26 cellular contexts compared by ENCODE assay signal in genomic region chr1:1381294-1381693, GRCh38. TPM values are rescaled to one million over a fixed set of nuclear protein-coding genes. Genes with fewer than 3 reads are reported as not detected.
"Had no signal": no experiment of that assay in that cellular context is flagged by ENCODE, and none has a peak within 500 bp of the region (broad histone marks: within the 10 kb centered on the region; RNA-seq: fewer than 3 reads in every experiment).

No MANE protein-coding gene starts in this region.

- H3K4me1 ChIP-seq: adrenal gland, colonic mucosa had no signal

- ATAC-seq: activated CD4-positive, alpha-beta T cell treated with anti-CD3 and anti-CD28 coated beads for 36 hours; activated CD8-positive, alpha-beta memory T cell treated with anti-CD3 and anti-CD28 coated beads, Interleukin-2, amount 10 ng/mL, durations not matched to agents 7 days and 5 days; activated CD8-positive, alpha-beta T cell treated with anti-CD3 and anti-CD28 coated beads, Interleukin-2, amount 10 ng/mL, durations not matched to agents 7 days and 5 days; activated naive CD8-positive, alpha-beta T cell treated with anti-CD3 and anti-CD28 coated beads, Interleukin-2, amount 50 U/mL, for 24 hours; body of pancreas had no signal

- H3K9me3 ChIP-seq: adrenal gland, body of pancreas, colonic mucosa had no signal

- H3K4me3 ChIP-seq: adrenal gland, body of pancreas, colonic mucosa had no signal

- H3K27ac ChIP-seq: adrenal gland, body of pancreas, colonic mucosa had no signal

- H3K27me3 ChIP-seq: adrenal gland, body of pancreas, colonic mucosa had no signal

- DNase-seq: activated CD4-positive, alpha-beta memory T cell treated with anti-CD3 and anti-CD28 coated beads for 36 hours; activated CD4-positive, alpha-beta T cell treated with anti-CD3 and anti-CD28 coated beads for 36 hours; activated CD4-positive, alpha-beta T cell treated with anti-CD3 and anti-CD28 coated beads, Interleukin-2, amount 10 ng/mL, durations not matched to agents 24 days and 14 days; activated CD4-positive, CD25-positive, alpha-beta regulatory T cell; activated CD4-positive, CD25-positive, alpha-beta regulatory T cell treated with anti-CD3 and anti-CD28 coated beads, Interleukin-2, amount 50 U/mL, for 72 hours; activated CD8-positive, alpha-beta memory T cell treated with anti-CD3 and anti-CD28 coated beads, Interleukin-2, amount 10 ng/mL, durations not matched to agents 7 days and 5 days; activated CD8-positive, alpha-beta memory T cell treated with anti-CD3 and anti-CD28 coated beads, Interleukin-2, amount 50 U/mL, for 4 hours; activated CD8-positive, alpha-beta T cell treated with anti-CD3 and anti-CD28 coated beads, Interleukin-2, amount 10 ng/mL, durations not matched to agents 7 days and 5 days; activated effector memory CD4-positive, alpha-beta T cell treated with anti-CD3 and anti-CD28 coated beads, Interleukin-2, amount 50 U/mL, for 16 hours; activated naive CD4-positive, alpha-beta T cell treated with anti-CD3 and anti-CD28 coated beads for 36 hours; activated naive CD8-positive, alpha-beta T cell treated with anti-CD3 and anti-CD28 coated beads for 36 hours; activated naive CD8-positive, alpha-beta T cell treated with anti-CD3 and anti-CD28 coated beads, Interleukin-2, amount 50 U/mL, for 24 hours; activated T-cell treated with anti-CD3 and anti-CD28 coated beads, Interleukin-2, amount 50 U/mL, for 1 hour; activated T-cell treated with anti-CD3 and anti-CD28 coated beads, Interleukin-2, amount 50 U/mL, for 48 hours; adrenal gland; amygdala; aorta; body of pancreas; central memory CD4-positive, alpha-beta T cell; cerebellar nuclear complex; colonic mucosa; effector CD8-positive, alpha-beta T cell; foreskin fibroblast; T-helper 2 cell had no signal

RNA-seq across cellular contexts. Expression of gene MXRA8, which starts 22.9 kb away (rescaled TPM):
- total RNA-seq: activated CD8-positive, alpha-beta T cell treated with anti-CD3 and anti-CD28 coated beads, Interleukin-2, amount 10 ng/mL, durations not matched to agents 7 days and 5 days; activated T-helper 2 cell treated with anti-CD3 and anti-CD28 coated beads, Interferon-gamma antibody, Interleukin-2, Interleukin-4, amounts not matched to agents 10 μg/mL and 5 μg/mL and 100 μg/mL, durations not matched to agents 14 hours and 24 hours and 36 hours; dermis microvascular lymphatic vessel endothelial cell had no signal
